ENCODE assay signal across 8 cellular contexts in the genomic region with DNA sequence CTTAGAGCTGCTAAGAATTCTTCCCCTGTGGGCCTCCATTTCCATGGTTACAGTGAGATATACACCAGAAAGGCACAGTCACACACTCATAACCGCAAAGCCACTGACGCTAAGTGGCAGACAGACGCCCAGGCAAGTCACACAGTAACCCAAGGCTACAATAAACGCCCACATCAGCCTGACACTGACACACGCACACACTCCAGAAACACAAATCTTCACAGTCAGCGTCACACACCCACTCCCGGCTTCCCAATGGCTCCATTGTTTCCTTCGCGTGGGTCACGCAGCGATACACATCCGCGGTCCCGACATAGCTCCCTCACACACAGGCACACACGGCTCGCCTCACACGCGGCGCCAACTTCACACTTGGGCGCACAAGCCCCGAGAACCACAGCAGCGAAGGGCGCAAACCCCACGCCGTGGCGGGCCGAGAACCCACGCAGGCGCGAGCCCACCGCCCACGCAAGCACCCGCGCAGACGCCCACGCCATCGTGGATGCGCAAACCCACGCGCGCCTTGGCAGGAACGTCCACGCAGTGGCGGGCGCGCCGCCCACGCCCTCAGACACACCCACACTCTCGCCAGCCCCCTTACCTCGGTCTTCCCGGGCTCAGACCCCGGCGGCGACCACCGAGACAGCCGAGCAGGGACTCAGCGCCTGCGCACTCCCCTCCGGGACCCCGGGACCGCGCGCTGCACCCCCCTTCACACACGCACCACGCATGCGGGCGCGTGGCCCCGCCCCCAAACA. TPM values are rescaled to one million over a fixed set of nuclear protein-coding genes. Genes with fewer than 3 reads are reported as not detected.
DNase-seq lines count a peak whose midpoint lies in the region; ATAC-seq and TF ChIP-seq lines count a peak whose summit lies in the region.

TSS of gene ZNF667 (minus strand) at position 675 of the 758 bp plus-strand sequence. CDS start 14,975 bp downstream, outside the sequence.

- H3K9me3 ChIP-seq in parathyroid adenoma (ENCODE audit: control insufficient read depth, low read length) = no peaks in the 10 kb centered on the region
- H3K9me3 ChIP-seq in vagina = peaks cover 23% of the 10 kb centered on the region

- intact Hi-C loops in vagina (cut with DNase I) = loop anchor here (10.0 kb wide), 1 partner anchor 88 kb away; the partner anchor contains the start of gene ZNF470

- H3K27ac Mint-ChIP-seq in activated naive CD4-positive, alpha-beta T cell treated with anti-CD3 and anti-CD28 coated beads, Interleukin-2, amount 10 ng/mL, durations not matched to agents 7 days and 5 days = peak within 1 kb of the TSS; percentile 73

- H3K4me3 ChIP-seq in parathyroid adenoma (ENCODE audit: low read depth, low read length) = peak within 1 kb of the TSS; percentile 96
- peak within 1 kb of the TSS; percentile 54 to 75 for H3K4me3 ChIP-seq in vagina

- no peaks in the 10 kb centered on the region for H3K36me3 ChIP-seq in parathyroid adenoma (ENCODE audit: control insufficient read depth, insufficient read depth, low read length)
- H3K36me3 ChIP-seq in vagina = peaks cover 0 to 18% of the 10 kb centered on the region in 2 donors

- H3K27me3 ChIP-seq in parathyroid adenoma (ENCODE audit: control insufficient read depth, insufficient read depth, low read length) (no peaks in the 10 kb centered on the region), vagina (no peaks in the 10 kb centered on the region)

- peak within 1 kb of the TSS; percentile 85 for H2AFZ ChIP-seq in parathyroid adenoma

- peaks cover 13% of the 10 kb centered on the region for H3K4me1 Mint-ChIP-seq in activated naive CD4-positive, alpha-beta T cell treated with anti-CD3 and anti-CD28 coated beads, Interleukin-2, amount 10 ng/mL, durations not matched to agents 7 days and 5 days
- H3K4me1 Mint-ChIP-seq in activated T-cell treated with anti-CD3 and anti-CD28 coated beads, Interleukin-2, amount 50 U/mL, for 4 hours (ENCODE audit: low read depth) = peaks cover 15% of the 10 kb centered on the region

- H3K4me2 ChIP-seq in parathyroid adenoma (ENCODE audit: low read length) = peak within 1 kb of the TSS; percentile 100

- peak; percentile 26 for DNase-seq in activated naive CD4-positive, alpha-beta T cell treated with anti-CD3 and anti-CD28 coated beads, Interleukin-2, amount 10 ng/mL, durations not matched to agents 7 days and 5 days
- DNase-seq in activated naive CD4-positive, alpha-beta T cell treated with Interleukin-2 at 50 U/mL for 16 hours = no peak
- peak; percentile 23 for DNase-seq in activated T-cell treated with anti-CD3 and anti-CD28 coated beads, Interleukin-2, amount 50 U/mL, for 4 hours
- DNase-seq in foreskin melanocyte (peak; percentile 2), vagina (ENCODE audit: extremely low spot score in 2 of 2) (no peak), mesenteric fat pad (ENCODE audit: low spot score) (no peak), GM20000 (ENCODE audit: low spot score) (no peak)

- peak within 1 kb of the TSS; percentile 78 for H3K4me3 Mint-ChIP-seq in activated naive CD4-positive, alpha-beta T cell treated with anti-CD3 and anti-CD28 coated beads, Interleukin-2, amount 10 ng/mL, durations not matched to agents 7 days and 5 days
- peak within 1 kb of the TSS; percentile 85 for H3K4me3 Mint-ChIP-seq in activated T-cell treated with anti-CD3 and anti-CD28 coated beads, Interleukin-2, amount 50 U/mL, for 4 hours

- peak within 1 kb of the TSS; percentile 70 for H3K27ac ChIP-seq in parathyroid adenoma
- H3K27ac ChIP-seq in vagina = peak within 1 kb of the TSS; percentile 68

- CTCF ChIA-PET in activated naive CD4-positive, alpha-beta T cell treated with anti-CD3 and anti-CD28 coated beads, Interleukin-2, amount 10 ng/mL, durations not matched to agents 7 days and 5 days (lab: Charles Lee) = no interaction called here

- ATAC-seq in activated T-cell treated with anti-CD3 and anti-CD28 coated beads, Interleukin-2, amount 50 U/mL, for 4 hours = peak; percentile 57 to 65

- no peak for TF ChIP-seq POLR2A in vagina (IDR thresholded peaks at IDR 0.05)

- H3K9ac ChIP-seq in parathyroid adenoma = no peak within 1 kb of the TSS

- TF ChIP-seq CTCF in parathyroid adenoma (IDR thresholded peaks at IDR 0.05) (no peak), vagina (IDR thresholded peaks at IDR 0.05) (no peak), GM20000 (IDR thresholded peaks at IDR 0.05; ENCODE audit: extremely low read depth, missing control alignments) (no peak)

- peaks cover 67% of the 10 kb centered on the region for H3K9me3 Mint-ChIP-seq in activated naive CD4-positive, alpha-beta T cell treated with anti-CD3 and anti-CD28 coated beads, Interleukin-2, amount 10 ng/mL, durations not matched to agents 7 days and 5 days
- peaks cover 59% of the 10 kb centered on the region for H3K9me3 Mint-ChIP-seq in activated T-cell treated with anti-CD3 and anti-CD28 coated beads, Interleukin-2, amount 50 U/mL, for 4 hours

- peaks cover 18% of the 10 kb centered on the region for H3K79me2 ChIP-seq in parathyroid adenoma

- peaks cover 14% of the 10 kb centered on the region for H3K27me3 Mint-ChIP-seq in activated naive CD4-positive, alpha-beta T cell treated with anti-CD3 and anti-CD28 coated beads, Interleukin-2, amount 10 ng/mL, durations not matched to agents 7 days and 5 days
- H3K27me3 Mint-ChIP-seq in activated T-cell treated with anti-CD3 and anti-CD28 coated beads, Interleukin-2, amount 50 U/mL, for 4 hours (ENCODE audit: low read depth) = peaks cover 33% of the 10 kb centered on the region

- H3K36me3 Mint-ChIP-seq in activated naive CD4-positive, alpha-beta T cell treated with anti-CD3 and anti-CD28 coated beads, Interleukin-2, amount 10 ng/mL, durations not matched to agents 7 days and 5 days = peaks cover 20% of the 10 kb centered on the region
- peaks cover 11% of the 10 kb centered on the region for H3K36me3 Mint-ChIP-seq in activated T-cell treated with anti-CD3 and anti-CD28 coated beads, Interleukin-2, amount 50 U/mL, for 4 hours (ENCODE audit: insufficient read depth)

- H3K4me1 ChIP-seq in parathyroid adenoma (no peaks in the 10 kb centered on the region), vagina (peaks cover 20% of the 10 kb centered on the region)

RNA-seq across cellular contexts. Expression of gene ZNF667, which starts in this region (rescaled TPM):
- total RNA-seq in activated T-cell treated with anti-CD3 and anti-CD28 coated beads, Interleukin-2, amount 50 U/mL, for 4 hours = 1 to 10 TPM in 1 of 3 donors, under 1 TPM in 2; 0.82 to 1.7 (median 0.92) TPM
- total RNA-seq in vagina (2.5 TPM), mesenteric fat pad (3.4 TPM)

Comparison
In these comparisons a context has a peak if more than half of its experiments do, and no peak if none do; other contexts are left out.
1. DNase-seq: peak in activated naive CD4-positive, alpha-beta T cell treated with anti-CD3 and anti-CD28 coated beads, Interleukin-2, amount 10 ng/mL, durations not matched to agents 7 days and 5 days (single experiment), activated T-cell treated with anti-CD3 and anti-CD28 coated beads, Interleukin-2, amount 50 U/mL, for 4 hours (single experiment) and foreskin melanocyte (single experiment); none in activated naive CD4-positive, alpha-beta T cell treated with Interleukin-2 at 50 U/mL for 16 hours (single experiment), vagina (0 of 2), mesenteric fat pad (single experiment) and GM20000 (single experiment).